Comparison of ENCODE assay signal across 1 cellular context in the genomic region with DNA sequence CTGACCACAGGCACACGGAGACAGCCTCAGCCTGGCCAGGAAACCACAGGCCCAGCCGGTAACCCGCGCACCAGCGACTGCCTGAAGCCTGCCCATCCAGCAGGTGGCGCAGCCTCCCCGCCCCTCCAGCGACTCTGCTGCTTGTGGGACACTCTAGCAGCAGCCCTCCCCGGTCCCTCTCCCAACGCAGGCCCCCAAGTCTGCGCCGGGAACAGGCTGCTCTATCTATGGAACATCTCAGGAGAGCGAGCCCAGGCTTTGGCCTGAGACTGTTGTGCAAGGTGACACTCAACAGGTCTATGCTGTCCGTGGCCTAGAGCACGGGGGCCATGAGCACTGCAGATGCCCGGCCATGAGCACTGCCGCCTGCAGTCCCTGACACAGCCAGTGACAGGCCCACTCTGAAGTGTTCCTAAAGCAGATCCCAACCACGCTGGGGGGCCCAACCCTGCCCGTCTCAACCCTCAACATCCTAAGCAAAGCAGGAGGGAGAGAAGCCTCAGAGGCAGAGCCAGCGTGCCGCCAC.
TF ChIP-seq lines count a peak whose summit lies in the region.

No MANE protein-coding gene starts in this region.

TF ChIP-seq in HepG2, 621 proteins besides CTCF, POLR2A, EP300 and RAD21 (continued from another document):
- TF ChIP-seq, protein P1, sequence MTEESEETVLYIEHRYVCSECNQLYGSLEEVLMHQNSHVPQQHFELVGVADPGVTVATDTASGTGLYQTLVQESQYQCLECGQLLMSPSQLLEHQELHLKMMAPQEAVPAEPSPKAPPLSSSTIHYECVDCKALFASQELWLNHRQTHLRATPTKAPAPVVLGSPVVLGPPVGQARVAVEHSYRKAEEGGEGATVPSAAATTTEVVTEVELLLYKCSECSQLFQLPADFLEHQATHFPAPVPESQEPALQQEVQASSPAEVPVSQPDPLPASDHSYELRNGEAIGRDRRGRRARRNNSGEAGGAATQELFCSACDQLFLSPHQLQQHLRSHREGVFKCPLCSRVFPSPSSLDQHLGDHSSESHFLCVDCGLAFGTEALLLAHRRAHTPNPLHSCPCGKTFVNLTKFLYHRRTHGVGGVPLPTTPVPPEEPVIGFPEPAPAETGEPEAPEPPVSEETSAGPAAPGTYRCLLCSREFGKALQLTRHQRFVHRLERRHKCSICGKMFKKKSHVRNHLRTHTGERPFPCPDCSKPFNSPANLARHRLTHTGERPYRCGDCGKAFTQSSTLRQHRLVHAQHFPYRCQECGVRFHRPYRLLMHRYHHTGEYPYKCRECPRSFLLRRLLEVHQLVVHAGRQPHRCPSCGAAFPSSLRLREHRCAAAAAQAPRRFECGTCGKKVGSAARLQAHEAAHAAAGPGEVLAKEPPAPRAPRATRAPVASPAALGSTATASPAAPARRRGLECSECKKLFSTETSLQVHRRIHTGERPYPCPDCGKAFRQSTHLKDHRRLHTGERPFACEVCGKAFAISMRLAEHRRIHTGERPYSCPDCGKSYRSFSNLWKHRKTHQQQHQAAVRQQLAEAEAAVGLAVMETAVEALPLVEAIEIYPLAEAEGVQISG (CRISPR knock-in tag; IDR thresholded peaks at IDR 0.05): peak; percentile 98
- TF ChIP-seq HNRNPLL (IDR thresholded peaks at IDR 0.05; ENCODE audit: low read depth, low read length, poor library complexity, severe bottlenecking): peak; percentile 12
- TF ChIP-seq ZBTB38 (CRISPR knock-in tag; IDR thresholded peaks at IDR 0.05): peak; percentile 81; the same call in 1 of the 2 replicates
- TF ChIP-seq, protein P2, sequence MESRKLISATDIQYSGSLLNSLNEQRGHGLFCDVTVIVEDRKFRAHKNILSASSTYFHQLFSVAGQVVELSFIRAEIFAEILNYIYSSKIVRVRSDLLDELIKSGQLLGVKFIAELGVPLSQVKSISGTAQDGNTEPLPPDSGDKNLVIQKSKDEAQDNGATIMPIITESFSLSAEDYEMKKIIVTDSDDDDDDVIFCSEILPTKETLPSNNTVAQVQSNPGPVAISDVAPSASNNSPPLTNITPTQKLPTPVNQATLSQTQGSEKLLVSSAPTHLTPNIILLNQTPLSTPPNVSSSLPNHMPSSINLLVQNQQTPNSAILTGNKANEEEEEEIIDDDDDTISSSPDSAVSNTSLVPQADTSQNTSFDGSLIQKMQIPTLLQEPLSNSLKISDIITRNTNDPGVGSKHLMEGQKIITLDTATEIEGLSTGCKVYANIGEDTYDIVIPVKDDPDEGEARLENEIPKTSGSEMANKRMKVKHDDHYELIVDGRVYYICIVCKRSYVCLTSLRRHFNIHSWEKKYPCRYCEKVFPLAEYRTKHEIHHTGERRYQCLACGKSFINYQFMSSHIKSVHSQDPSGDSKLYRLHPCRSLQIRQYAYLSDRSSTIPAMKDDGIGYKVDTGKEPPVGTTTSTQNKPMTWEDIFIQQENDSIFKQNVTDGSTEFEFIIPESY (CRISPR knock-in tag; IDR thresholded peaks at IDR 0.05): peak; percentile 99
- no peak for TF ChIP-seq CREB1 (IDR thresholded peaks at IDR 0.05)
- TF ChIP-seq CREB1 (CRISPR knock-in tag; IDR thresholded peaks at IDR 0.05): no peak
- peak; percentile 21; the same call in 1 of the 2 replicates for TF ChIP-seq GABPB1 (CRISPR knock-in tag; IDR thresholded peaks at IDR 0.05)
- TF ChIP-seq, protein P3, sequence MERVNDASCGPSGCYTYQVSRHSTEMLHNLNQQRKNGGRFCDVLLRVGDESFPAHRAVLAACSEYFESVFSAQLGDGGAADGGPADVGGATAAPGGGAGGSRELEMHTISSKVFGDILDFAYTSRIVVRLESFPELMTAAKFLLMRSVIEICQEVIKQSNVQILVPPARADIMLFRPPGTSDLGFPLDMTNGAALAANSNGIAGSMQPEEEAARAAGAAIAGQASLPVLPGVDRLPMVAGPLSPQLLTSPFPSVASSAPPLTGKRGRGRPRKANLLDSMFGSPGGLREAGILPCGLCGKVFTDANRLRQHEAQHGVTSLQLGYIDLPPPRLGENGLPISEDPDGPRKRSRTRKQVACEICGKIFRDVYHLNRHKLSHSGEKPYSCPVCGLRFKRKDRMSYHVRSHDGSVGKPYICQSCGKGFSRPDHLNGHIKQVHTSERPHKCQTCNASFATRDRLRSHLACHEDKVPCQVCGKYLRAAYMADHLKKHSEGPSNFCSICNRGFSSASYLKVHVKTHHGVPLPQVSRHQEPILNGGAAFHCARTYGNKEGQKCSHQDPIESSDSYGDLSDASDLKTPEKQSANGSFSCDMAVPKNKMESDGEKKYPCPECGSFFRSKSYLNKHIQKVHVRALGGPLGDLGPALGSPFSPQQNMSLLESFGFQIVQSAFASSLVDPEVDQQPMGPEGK (CRISPR knock-in tag; IDR thresholded peaks at IDR 0.05): 0 out of 2 replicates have a peak, but pooled peaks have one; percentile 17
- TF ChIP-seq, protein P4, sequence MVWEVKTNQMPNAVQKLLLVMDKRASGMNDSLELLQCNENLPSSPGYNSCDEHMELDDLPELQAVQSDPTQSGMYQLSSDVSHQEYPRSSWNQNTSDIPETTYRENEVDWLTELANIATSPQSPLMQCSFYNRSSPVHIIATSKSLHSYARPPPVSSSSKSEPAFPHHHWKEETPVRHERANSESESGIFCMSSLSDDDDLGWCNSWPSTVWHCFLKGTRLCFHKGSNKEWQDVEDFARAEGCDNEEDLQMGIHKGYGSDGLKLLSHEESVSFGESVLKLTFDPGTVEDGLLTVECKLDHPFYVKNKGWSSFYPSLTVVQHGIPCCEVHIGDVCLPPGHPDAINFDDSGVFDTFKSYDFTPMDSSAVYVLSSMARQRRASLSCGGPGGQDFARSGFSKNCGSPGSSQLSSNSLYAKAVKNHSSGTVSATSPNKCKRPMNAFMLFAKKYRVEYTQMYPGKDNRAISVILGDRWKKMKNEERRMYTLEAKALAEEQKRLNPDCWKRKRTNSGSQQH (CRISPR knock-in tag; IDR thresholded peaks at IDR 0.05; ENCODE audit: low read depth): no peak
- peak; percentile 48 for TF ChIP-seq HOXA3 (CRISPR knock-in tag; IDR thresholded peaks at IDR 0.05)
- TF ChIP-seq STAG1 (CRISPR knock-in tag; IDR thresholded peaks at IDR 0.05): peak; percentile 46
TF ChIP-seq in HepG2: peak in this region for 9.
